ENCODE assay signal across 25 cellular contexts in the genomic region with DNA sequence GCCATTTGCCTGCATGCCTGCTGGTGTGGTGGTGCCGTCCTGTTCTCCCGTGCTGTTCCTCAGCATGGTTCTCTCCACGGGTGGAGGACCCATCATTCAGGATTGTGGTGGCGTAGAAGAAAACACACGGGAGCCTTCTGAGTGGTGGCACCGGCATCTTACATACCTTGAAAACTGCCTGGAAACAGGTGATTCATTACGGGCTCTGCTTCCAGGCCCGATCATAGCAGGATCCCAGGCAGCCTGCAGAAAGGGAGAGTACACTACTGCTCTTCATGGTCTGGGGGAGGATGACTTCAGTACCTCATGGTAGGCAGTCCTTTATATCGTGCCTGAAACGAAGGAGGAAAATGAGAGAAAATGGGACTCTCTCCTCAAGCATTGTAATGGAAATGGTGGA.
"Had no signal": no experiment of that assay in that cellular context is flagged by ENCODE, and none has a peak within 500 bp of the region (broad histone marks: within the 10 kb centered on the region; RNA-seq: fewer than 3 reads in every experiment).

No MANE protein-coding gene starts in this region.

- ATAC-seq: esophagus mucosa; gastrocnemius medialis; natural killer cell; sciatic nerve; stimulated activated effector memory CD8-positive, alpha-beta T cell treated with anti-CD3 and anti-CD28 coated beads, Interleukin-12 subunit alpha, Interleukin-12 subunit beta, amount 100 ng/mL, for 72 hours had no signal

- H3K36me3 ChIP-seq: gastrocnemius medialis, neutrophil, stomach, thyroid gland, vagina had no signal

- H3K4me1 Mint-ChIP-seq: memory B cell; natural killer cell; stimulated activated effector memory CD8-positive, alpha-beta T cell treated with anti-CD3 and anti-CD28 coated beads, Interleukin-12 subunit alpha, Interleukin-12 subunit beta, amount 100 ng/mL, for 72 hours had no signal

- H3K4me1 ChIP-seq: gastrocnemius medialis, parathyroid adenoma, stomach, thyroid gland, vagina had no signal

- H3K9me3 ChIP-seq: gastrocnemius medialis, neutrophil, stomach, thyroid gland, vagina had no signal

- H3K27me3 ChIP-seq: thyroid gland, vagina had no signal

- H3K27ac ChIP-seq: epithelial cell of prostate, gastrocnemius medialis, neutrophil, parathyroid adenoma, stomach, thyroid gland, vagina had no signal

- H3K27ac Mint-ChIP-seq: dendritic cell treated with granulocyte-macrophage colony-stimulating factor and Interleukin-4, amounts not matched to agents 40 ng/mL and 50 ng/mL, for 4 days; endodermal cell; memory B cell; natural killer cell; progenitor cell of endocrine pancreas; stimulated activated effector memory CD8-positive, alpha-beta T cell treated with anti-CD3 and anti-CD28 coated beads, Interleukin-12 subunit alpha, Interleukin-12 subunit beta, amount 100 ng/mL, for 72 hours had no signal

- H2AFZ ChIP-seq: parathyroid adenoma had no signal

- H3K4me2 ChIP-seq: smooth muscle cell had no signal

- H3K4me3 ChIP-seq: gastrocnemius medialis, lung, smooth muscle cell, stomach, thyroid gland, vagina had no signal

- H3K9me3 Mint-ChIP-seq: dendritic cell treated with granulocyte-macrophage colony-stimulating factor and Interleukin-4, amounts not matched to agents 40 ng/mL and 50 ng/mL, for 4 days; endodermal cell; memory B cell; natural killer cell; stimulated activated effector memory CD8-positive, alpha-beta T cell treated with anti-CD3 and anti-CD28 coated beads, Interleukin-12 subunit alpha, Interleukin-12 subunit beta, amount 100 ng/mL, for 72 hours had no signal

- FAIRE-seq: keratinocyte had no signal

- H3K36me3 Mint-ChIP-seq: memory B cell; natural killer cell; stimulated activated effector memory CD8-positive, alpha-beta T cell treated with anti-CD3 and anti-CD28 coated beads, Interleukin-12 subunit alpha, Interleukin-12 subunit beta, amount 100 ng/mL, for 72 hours had no signal

- H3K4me3 Mint-ChIP-seq: dendritic cell treated with granulocyte-macrophage colony-stimulating factor and Interleukin-4, amounts not matched to agents 40 ng/mL and 50 ng/mL, for 4 days; endodermal cell; memory B cell; natural killer cell; stimulated activated effector memory CD8-positive, alpha-beta T cell treated with anti-CD3 and anti-CD28 coated beads, Interleukin-12 subunit alpha, Interleukin-12 subunit beta, amount 100 ng/mL, for 72 hours had no signal

- H3K9ac ChIP-seq: parathyroid adenoma had no signal

- DNase-seq: effector CD8-positive, alpha-beta T cell; endodermal cell; foreskin fibroblast; gastrocnemius medialis; head of caudate nucleus; natural killer cell; stimulated activated CD4-positive, alpha-beta T cell treated with anti-CD3 and anti-CD28 coated beads, Interleukin-2, amount 100 ng/mL, for 24 hours; stimulated activated CD4-positive, alpha-beta T cell treated with anti-CD3 and anti-CD28 coated beads, Interleukin-4, amount 100 ng/mL, for 24 hours; stimulated activated naive CD4-positive, alpha-beta T cell treated with Interleukin-2 at 50 U/mL for 16 hours; stomach; thyroid gland; trophoblast cell had no signal

- H3K79me2 ChIP-seq: parathyroid adenoma had no signal
